Comparison of ENCODE assay signal across 9 cellular contexts in genomic region chr14:67517083-67517482, GRCh38. TPM values are rescaled to one million over a fixed set of nuclear protein-coding genes. Genes with fewer than 3 reads are reported as not detected.
DNase-seq lines count a peak whose midpoint lies in the region; ATAC-seq, FAIRE-seq and TF ChIP-seq lines count a peak whose summit lies in the region.
"Had no signal": no experiment of that assay in that cellular context is flagged by ENCODE, and none has a peak within 500 bp of the region (broad histone marks: within the 10 kb centered on the region; RNA-seq: fewer than 3 reads in every experiment).

No MANE protein-coding gene starts in this region.

- H3K36me3 ChIP-seq in K562 (ENCODE audit: control insufficient read depth, insufficient read depth, low read length) (no peaks in the 10 kb centered on the region), sigmoid colon (no peaks in the 10 kb centered on the region)
- peaks cover 0 to 5% (median 0%) of the 10 kb centered on the region in 3 experiments for H3K36me3 ChIP-seq in naive thymus-derived CD4-positive, alpha-beta T cell (ENCODE audit: control insufficient read depth in 2 of 3, insufficient read depth in 3 of 3, low read length in 3 of 3)

- ATAC-seq in K562 = peak; percentile 29; the same call in 2 of the 3 replicates
- ATAC-seq in naive thymus-derived CD4-positive, alpha-beta T cell = no peak
- ATAC-seq: natural killer cell had no signal

- no peak for TF ChIP-seq RAD21 in K562 (CRISPR knock-in tag; conservative IDR thresholded peaks at IDR 0.05 in 1 of 2, IDR thresholded peaks at IDR 0.05 in 1 of 2)

- TF ChIP-seq POLR2A in K562 (conservative IDR thresholded peaks at IDR 0.05) (no peak), sigmoid colon (IDR thresholded peaks at IDR 0.05) (no peak)

- H3K9me3 ChIP-seq in K562 (replicated peaks; ENCODE audit: control insufficient read depth, insufficient read depth, low read depth, low read length) (no peaks in the 10 kb centered on the region), sigmoid colon (no peaks in the 10 kb centered on the region)
- no peaks in the 10 kb centered on the region for H3K9me3 ChIP-seq in naive thymus-derived CD4-positive, alpha-beta T cell (ENCODE audit: control insufficient read depth in 2 of 3, low read length in 3 of 3)

- POLR2A ChIA-PET in K562 (lab: Yijun Ruan, JAX) = interaction anchor here (0.6 kb wide), 1 partner anchor 86 kb away, joined by 3 read pairs; no protein-coding TSS in a partner anchor
- POLR2A ChIA-PET in naive thymus-derived CD4-positive, alpha-beta T cell (lab: Charles Lee) = interaction anchor here (1.4 kb wide), 1 partner anchor 11 kb away, joined by 3 read pairs; no protein-coding TSS in a partner anchor

- no peak overlapping the region for H3K4me2 ChIP-seq in K562 (ENCODE audit: insufficient read depth, low read length)

- H3K4me1 ChIP-seq in K562 (replicated peaks in 1 of 2; ENCODE audit: control insufficient read depth in 2 of 2, insufficient read depth in 2 of 2, low read length in 2 of 2) (peaks cover 0 to 16% of the 10 kb centered on the region in 2 experiments; a peak in 2 of 5 replicates), sigmoid colon (peaks cover 0 to 24% (median 18%) of the 10 kb centered on the region in 4 donors)
- H3K4me1 ChIP-seq in naive thymus-derived CD4-positive, alpha-beta T cell (ENCODE audit: control insufficient read depth in 2 of 2, insufficient read depth in 2 of 2, low read length in 2 of 2) = peaks cover 14 to 21% of the 10 kb centered on the region in 2 donors

- H3K9ac ChIP-seq in K562 (ENCODE audit: insufficient read depth in 1 of 2, low read depth in 2 of 2, low read length in 2 of 2) = no peak overlapping the region

- intact Hi-C loops in K562 (cut with micrococcal nuclease) (loop anchor here (5.0 kb wide), 1 partner anchor 90 kb away; no protein-coding TSS in a partner anchor), sigmoid colon (cut with DNase I) (loop anchor here (5.0 to 10.0 kb wide), 2 partner anchors 75 to 188 kb away; partner anchors contain the start of gene RDH12)
- intact Hi-C loops in naive thymus-derived CD4-positive, alpha-beta T cell (cut with micrococcal nuclease) = loop anchor here in 1 of 2 donors (10.0 kb wide), 1 partner anchor 52 kb away; no protein-coding TSS in a partner anchor

- H3K27me3 ChIP-seq in K562 (ENCODE audit: control insufficient read depth in 2 of 2, insufficient read depth in 2 of 2, low read length in 2 of 2) (peaks cover 0 to 35% of the 10 kb centered on the region in 2 experiments; a peak in 3 of 5 replicates), sigmoid colon (no peaks in the 10 kb centered on the region)
- H3K27me3 ChIP-seq in naive thymus-derived CD4-positive, alpha-beta T cell (ENCODE audit: control insufficient read depth in 2 of 2, insufficient read depth in 2 of 2, low read length in 2 of 2) = no peaks in the 10 kb centered on the region

- peak overlapping the region in 5 of 10 donors; percentile 60 to 94 (median 72) for H3K4me3 Mint-ChIP-seq in naive thymus-derived CD4-positive, alpha-beta T cell
- H3K4me3 Mint-ChIP-seq: activated CD4-positive, alpha-beta memory T cell treated with anti-CD3 and anti-CD28 coated beads for 36 hours had no signal

- no peaks in the 10 kb centered on the region for H3K9me1 ChIP-seq in K562 (ENCODE audit: control insufficient read depth, insufficient read depth, low read length)

- TF ChIP-seq EP300 in K562 (IDR thresholded peaks at IDR 0.05; ENCODE audit: low read length) (no peak), sigmoid colon (IDR thresholded peaks at IDR 0.05) (no peak)

- in situ Hi-C loops in K562 (cut with MboI) = no loop called here

- H3K36me3 Mint-ChIP-seq in naive thymus-derived CD4-positive, alpha-beta T cell = no peaks in the 10 kb centered on the region
- H3K36me3 Mint-ChIP-seq: activated CD4-positive, alpha-beta memory T cell treated with anti-CD3 and anti-CD28 coated beads for 36 hours; natural killer cell had no signal

- BruUV-seq in K562 (replicated peaks; lab: Mats Ljungman, UMichigan) = no TSS peak

- no peak for FAIRE-seq in K562 (lab: Jason Lieb, UNC)

- H4K20me1 ChIP-seq in K562 (replicated peaks; ENCODE audit: control insufficient read depth, insufficient read depth, low read length) = no peaks in the 10 kb centered on the region

- H3K27ac Mint-ChIP-seq in naive thymus-derived CD4-positive, alpha-beta T cell = peak overlapping the region in 3 of 9 donors; percentile 15 to 82 (median 32)
- H3K27ac Mint-ChIP-seq: activated CD4-positive, alpha-beta memory T cell treated with anti-CD3 and anti-CD28 coated beads for 36 hours had no signal

- TF ChIP-seq CTCF in K562 (IDR thresholded peaks at IDR 0.05 in 2 of 3, conservative IDR thresholded peaks at IDR 0.05 in 1 of 3; ENCODE audit: insufficient read depth in 2 of 3, low read depth in 1 of 3, low read length in 3 of 3) = peak in 1 of 3 experiments; percentile 15; a peak in 1 of 6 replicates
- TF ChIP-seq CTCF in sigmoid colon (IDR thresholded peaks at IDR 0.05) = no peak

- no peaks in the 10 kb centered on the region for H3K79me2 ChIP-seq in K562 (ENCODE audit: control insufficient read depth, insufficient read depth, low read length)

- DNase-seq in HT1080 (ENCODE audit: low read depth) = peak; percentile 11
- no peak for DNase-seq in K562 (ENCODE audit: extremely low read depth in 1 of 4, low spot score in 3 of 4)
- peak in 41 of 51 donors; percentile 6 to 82 (median 48) for DNase-seq in hypothalamus (lab: John Stamatoyannopoulos, UW)
- DNase-seq in sigmoid colon = peak; percentile 69
- DNase-seq in naive thymus-derived CD4-positive, alpha-beta T cell = no peak
- no peak for DNase-seq in DMS53 treated with DMSO at 0.1 percent for 48 hours (lab: John Stamatoyannopoulos, UW; ENCODE audit: unreplicated experiment)
- DNase-seq in NCI-H748 (lab: John Stamatoyannopoulos, UW; ENCODE audit: unreplicated experiment) = no peak
- DNase-seq: activated CD4-positive, alpha-beta memory T cell treated with anti-CD3 and anti-CD28 coated beads for 36 hours; natural killer cell had no signal

- peaks cover 15 to 35% (median 22%) of the 10 kb centered on the region in 7 donors for H3K4me1 Mint-ChIP-seq in naive thymus-derived CD4-positive, alpha-beta T cell

- CTCF ChIA-PET in K562 (lab: Yijun Ruan, JAX; ENCODE audit: low intra/inter-chr PET ratio) = no interaction called here
- CTCF ChIA-PET in naive thymus-derived CD4-positive, alpha-beta T cell (lab: Charles Lee) = interaction anchor here (0.8 kb wide), 1 partner anchor 53 kb away, joined by 3 read pairs; no protein-coding TSS in a partner anchor

- H3K27ac ChIP-seq in K562 (ENCODE audit: extremely low read depth, low read depth, low read length) = no peak overlapping the region
- no peak overlapping the region for H3K27ac ChIP-seq in sigmoid colon
- H3K27ac ChIP-seq in naive thymus-derived CD4-positive, alpha-beta T cell (ENCODE audit: low read depth, low read length) = no peak overlapping the region

- no peak overlapping the region for H2AFZ ChIP-seq in K562 (ENCODE audit: low read depth, low read length)

- no peak overlapping the region for H3K4me3 ChIP-seq in K562
- H3K4me3 ChIP-seq in sigmoid colon = no peak overlapping the region
- no peak overlapping the region for H3K4me3 ChIP-seq in naive thymus-derived CD4-positive, alpha-beta T cell (ENCODE audit: low read length)

- H3K9me3 Mint-ChIP-seq in naive thymus-derived CD4-positive, alpha-beta T cell = no peaks in the 10 kb centered on the region
- H3K9me3 Mint-ChIP-seq: activated CD4-positive, alpha-beta memory T cell treated with anti-CD3 and anti-CD28 coated beads for 36 hours; natural killer cell had no signal

- peaks cover 0 to 78% (median 11%) of the 10 kb centered on the region in 5 donors for H3K27me3 Mint-ChIP-seq in naive thymus-derived CD4-positive, alpha-beta T cell

- 8% methylated on average over 11 of the region's 12 CpGs for WGBS in K562 (ENCODE audit: insufficient coverage, low coverage, missing lambda C conversion rate)
- 72 to 76% methylated on average over 12 of the region's 12 CpGs for WGBS in sigmoid colon, 2 donors

RNA-seq across cellular contexts. Expression of gene PLEKHH1, which starts 16.0 kb away (rescaled TPM):
- 4.2 and 4.3 TPM in 2 replicates for total RNA-seq in HT1080 (2014; rRNA removed; shearing (Covaris generic))
- polyA plus RNA-seq in HT1080 (2015; cell fraction: cytosol; rRNA removed) = 4.0 and 5.0 TPM in 2 replicates
- 23.8 and 27.3 TPM in 2 replicates for polyA plus RNA-seq in HT1080 (2015; cell fraction: nucleus; rRNA removed)
- 52.8 and 57.1 TPM in 2 replicates for total RNA-seq in K562 (2011; cell fraction: chromatin; rRNA removed; ENCODE audit: low replicate concordance)
- 21.8 and 23.4 TPM in 2 replicates for total RNA-seq in K562 (2011; cell fraction: nucleolus; rRNA removed)
- 31.3 and 43.5 TPM in 2 replicates for total RNA-seq in K562 (2011; cell fraction: nucleoplasm; rRNA removed)
- total RNA-seq in K562 (2014; rRNA removed) = 2.1 and 2.5 TPM in 2 replicates
- 2.9 and 4.0 TPM in 2 replicates for total RNA-seq in K562 (2014; rRNA removed; fragmentation: Illumina TruSeq; extraction: Trizol)
- total RNA-seq in K562 (2015; rRNA removed; fragmentation: Illumina TruSeq; extraction: Trizol) = 1.7 and 2.2 TPM in 2 replicates
- 4.3 and 5.7 TPM in 2 replicates for total RNA-seq in K562 (2021)
- polyA plus RNA-seq in K562 (2011; rRNA removed) = 3.7 and 6.6 TPM in 2 replicates
- polyA plus RNA-seq in K562 (2011; cell fraction: cytosol; rRNA removed) = 2.3 and 4.4 TPM in 2 replicates
- 20.3 and 22.6 TPM in 2 replicates for polyA plus RNA-seq in K562 (2011; cell fraction: nucleus; rRNA removed)
- polyA plus RNA-seq in K562 (2012) = 2.3 and 6.1 TPM in 2 replicates
- 3.6 and 5.1 TPM in 2 replicates for polyA plus RNA-seq in K562 (2014; fragmentation: Illumina TruSeq; extraction: Trizol)
- polyA plus RNA-seq in K562 (2014; fragmentation: Nextera tagmentation; extraction: Ambion mirVana) = 1 to 10 TPM in 1 of 2 experiments, under 1 TPM in 1; 0.76 to 1.3 TPM
- 5.9 and 6.2 TPM in 2 replicates for polyA plus RNA-seq in K562 (2014; rRNA removed)
- polyA minus RNA-seq in K562 (2011; rRNA and poly(A)+ RNA removed) = 3.1 and 5.2 TPM in 2 replicates
- polyA minus RNA-seq in K562 (2011; cell fraction: cytosol; rRNA and poly(A)+ RNA removed) = 0.86 and 5.0 TPM in 2 replicates
- 5.9 and 8.3 TPM in 2 replicates for polyA minus RNA-seq in K562 (2011; cell fraction: nucleus; rRNA and poly(A)+ RNA removed)
- 1 to 10 TPM; 2.0 to 8.0 (median 2.9) TPM for total RNA-seq in sigmoid colon
- polyA plus RNA-seq in sigmoid colon = 10 to 100 TPM; 10.8 to 25.3 (median 12.3) TPM
- total RNA-seq in naive thymus-derived CD4-positive, alpha-beta T cell = 1 to 10 TPM in 1 of 5 experiments, under 1 TPM in 4; 0.22 to 1.4 (median 0.32) TPM
- not detected for polyA plus RNA-seq in naive thymus-derived CD4-positive, alpha-beta T cell
- total RNA-seq: natural killer cell had no signal

RNA-seq across cellular contexts. Expression of gene TMEM229B, which starts 28.6 kb away (rescaled TPM):
- 5.8 and 6.0 TPM in 2 replicates for total RNA-seq in HT1080 (2014; rRNA removed; shearing (Covaris generic))
- 4.6 and 6.6 TPM in 2 replicates for polyA plus RNA-seq in HT1080 (2015; cell fraction: cytosol; rRNA removed)
- polyA plus RNA-seq in HT1080 (2015; cell fraction: nucleus; rRNA removed) = 3.4 and 3.7 TPM in 2 replicates
- not detected in 2 replicates for total RNA-seq in K562 (2011; cell fraction: chromatin; rRNA removed; ENCODE audit: low replicate concordance)
- not detected in 2 replicates for total RNA-seq in K562 (2011; cell fraction: nucleolus; rRNA removed)
- total RNA-seq in K562 (2011; cell fraction: nucleoplasm; rRNA removed) = not detected in 2 replicates
- total RNA-seq in K562 (2014; rRNA removed) = not detected in 2 replicates
- not detected in 2 replicates for total RNA-seq in K562 (2014; rRNA removed; fragmentation: Illumina TruSeq; extraction: Trizol)
- not detected in 2 replicates for total RNA-seq in K562 (2015; rRNA removed; fragmentation: Illumina TruSeq; extraction: Trizol)
- 0.11 TPM in 1 of 2 replicates, not detected in the other for total RNA-seq in K562 (2021)
- not detected in 2 replicates for polyA plus RNA-seq in K562 (2011; rRNA removed)
- 0.34 TPM in 1 of 2 replicates, not detected in the other for polyA plus RNA-seq in K562 (2011; cell fraction: cytosol; rRNA removed)
- polyA plus RNA-seq in K562 (2011; cell fraction: nucleus; rRNA removed) = 0.03 TPM in 1 of 2 replicates, not detected in the other
- polyA plus RNA-seq in K562 (2012) = 0.01 and 0.15 TPM in 2 replicates
- not detected in 2 replicates for polyA plus RNA-seq in K562 (2014; fragmentation: Illumina TruSeq; extraction: Trizol)
- not detected for polyA plus RNA-seq in K562 (2014; fragmentation: Nextera tagmentation; extraction: Ambion mirVana)
- not detected in 2 replicates for polyA plus RNA-seq in K562 (2014; rRNA removed)
- not detected in 2 replicates for polyA minus RNA-seq in K562 (2011; rRNA and poly(A)+ RNA removed)
- not detected in 2 replicates for polyA minus RNA-seq in K562 (2011; cell fraction: cytosol; rRNA and poly(A)+ RNA removed)
- polyA minus RNA-seq in K562 (2011; cell fraction: nucleus; rRNA and poly(A)+ RNA removed) = 0.13 TPM in 1 of 2 replicates, not detected in the other
- 10 to 100 TPM in 1 of 4 donors, 1 to 10 TPM in 3; 5.6 to 16.4 (median 6.1) TPM for total RNA-seq in sigmoid colon
- 1 to 10 TPM; 1.2 to 8.0 (median 4.4) TPM for polyA plus RNA-seq in sigmoid colon
- 10 to 100 TPM; 19.1 to 32.2 (median 30.6) TPM for total RNA-seq in naive thymus-derived CD4-positive, alpha-beta T cell
- polyA plus RNA-seq in naive thymus-derived CD4-positive, alpha-beta T cell = 10 to 100 TPM; 25.5 to 30.9 TPM

Comparison
In these comparisons a context has a peak if more than half of its experiments do, and no peak if none do; other contexts are left out.
1. DNase-seq: peak in HT1080 (single experiment), hypothalamus (41 of 51) and sigmoid colon (single experiment); none in K562 (0 of 4), naive thymus-derived CD4-positive, alpha-beta T cell (0 of 9), DMS53 treated with DMSO at 0.1 percent for 48 hours (single experiment) and NCI-H748 (single experiment).